In genomic region chr22:22840778-22841177, GRCh38 we compare ENCODE assay signal across 2 cellular contexts.
TF ChIP-seq lines count a peak whose summit lies in the region.

No MANE protein-coding gene starts in this region.

TF ChIP-seq in GM12878, 131 proteins besides CTCF, POLR2A, EP300 and RAD21:
- TF ChIP-seq SPI1 (IDR thresholded peaks at IDR 0.05; ENCODE audit: borderline replicate concordance, insufficient read depth, low read depth, low read length) (peak; percentile 41; the same call in 1 of the 2 replicates), RUNX3 (IDR thresholded peaks at IDR 0.05; ENCODE audit: low read length) (no peak)

TF ChIP-seq in HepG2, 621 proteins besides CTCF, POLR2A, EP300 and RAD21:
- TF ChIP-seq ZNF143 (CRISPR knock-in tag; IDR thresholded peaks at IDR 0.05) (no peak), TEAD3 (CRISPR knock-in tag; optimal IDR thresholded peaks at IDR 0.05; ENCODE audit: borderline replicate concordance) (no peak), BHLHE40 (IDR thresholded peaks at IDR 0.05; ENCODE audit: low read length) (no peak), TFDP2 (CRISPR knock-in tag; IDR thresholded peaks at IDR 0.05) (no peak), ZKSCAN8 (CRISPR knock-in tag; IDR thresholded peaks at IDR 0.05; ENCODE audit: borderline replicate concordance) (no peak), FOXC1 (CRISPR knock-in tag; IDR thresholded peaks at IDR 0.05; ENCODE audit: borderline replicate concordance) (no peak), KDM1A (CRISPR knock-in tag; IDR thresholded peaks at IDR 0.05) (no peak), ZNF556 (CRISPR knock-in tag; IDR thresholded peaks at IDR 0.05; ENCODE audit: borderline replicate concordance) (no peak)
- TF ChIP-seq, protein P1, sequence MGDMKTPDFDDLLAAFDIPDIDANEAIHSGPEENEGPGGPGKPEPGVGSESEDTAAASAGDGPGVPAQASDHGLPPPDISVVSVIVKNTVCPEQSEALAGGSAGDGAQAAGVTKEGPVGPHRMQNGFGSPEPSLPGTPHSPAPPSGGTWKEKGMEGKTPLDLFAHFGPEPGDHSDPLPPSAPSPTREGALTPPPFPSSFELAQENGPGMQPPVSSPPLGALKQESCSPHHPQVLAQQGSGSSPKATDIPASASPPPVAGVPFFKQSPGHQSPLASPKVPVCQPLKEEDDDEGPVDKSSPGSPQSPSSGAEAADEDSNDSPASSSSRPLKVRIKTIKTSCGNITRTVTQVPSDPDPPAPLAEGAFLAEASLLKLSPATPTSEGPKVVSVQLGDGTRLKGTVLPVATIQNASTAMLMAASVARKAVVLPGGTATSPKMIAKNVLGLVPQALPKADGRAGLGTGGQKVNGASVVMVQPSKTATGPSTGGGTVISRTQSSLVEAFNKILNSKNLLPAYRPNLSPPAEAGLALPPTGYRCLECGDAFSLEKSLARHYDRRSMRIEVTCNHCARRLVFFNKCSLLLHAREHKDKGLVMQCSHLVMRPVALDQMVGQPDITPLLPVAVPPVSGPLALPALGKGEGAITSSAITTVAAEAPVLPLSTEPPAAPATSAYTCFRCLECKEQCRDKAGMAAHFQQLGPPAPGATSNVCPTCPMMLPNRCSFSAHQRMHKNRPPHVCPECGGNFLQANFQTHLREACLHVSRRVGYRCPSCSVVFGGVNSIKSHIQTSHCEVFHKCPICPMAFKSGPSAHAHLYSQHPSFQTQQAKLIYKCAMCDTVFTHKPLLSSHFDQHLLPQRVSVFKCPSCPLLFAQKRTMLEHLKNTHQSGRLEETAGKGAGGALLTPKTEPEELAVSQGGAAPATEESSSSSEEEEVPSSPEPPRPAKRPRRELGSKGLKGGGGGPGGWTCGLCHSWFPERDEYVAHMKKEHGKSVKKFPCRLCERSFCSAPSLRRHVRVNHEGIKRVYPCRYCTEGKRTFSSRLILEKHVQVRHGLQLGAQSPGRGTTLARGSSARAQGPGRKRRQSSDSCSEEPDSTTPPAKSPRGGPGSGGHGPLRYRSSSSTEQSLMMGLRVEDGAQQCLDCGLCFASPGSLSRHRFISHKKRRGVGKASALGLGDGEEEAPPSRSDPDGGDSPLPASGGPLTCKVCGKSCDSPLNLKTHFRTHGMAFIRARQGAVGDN (CRISPR knock-in tag; IDR thresholded peaks at IDR 0.05), result no peak
